8 cellular contexts compared by ENCODE assay signal in genomic region chr9:112074250-112075008, GRCh38.
DNase-seq lines count a peak whose midpoint lies in the region; ATAC-seq and TF ChIP-seq lines count a peak whose summit lies in the region.

No MANE protein-coding gene starts in this region.

- DNase-seq in DMS79 (lab: John Stamatoyannopoulos, UW), result peak; percentile 8
- DNase-seq in NCI-H82 (lab: John Stamatoyannopoulos, UW), result peak; percentile 73
- peak; percentile 72 for DNase-seq in activated CD8-positive, alpha-beta memory T cell treated with anti-CD3 and anti-CD28 coated beads, Interleukin-2, amount 50 U/mL, for 4 hours
- peak; percentile 75 for DNase-seq in epithelial cell of esophagus (ENCODE audit: low read depth)
- DNase-seq in naive thymus-derived CD4-positive, alpha-beta T cell, result peak in 8 of 9 donors; percentile 53 to 81 (median 74)
- peak; percentile 70 for DNase-seq in stimulated activated naive B cell treated with anti-CD40 and anti-IgM and Interleukin-4, amounts not matched to agents 10 μg/mL and 1 μg/mL and 100 μg/mL, for 72 hours
- DNase-seq in OCI-M2 (lab: John Stamatoyannopoulos, UW; ENCODE audit: unreplicated experiment), result no peak

- H3K36me3 Mint-ChIP-seq in naive thymus-derived CD4-positive, alpha-beta T cell, result peaks cover 0 to 15% (median 5%) of the 10 kb centered on the region in 5 donors
- H3K36me3 Mint-ChIP-seq in stimulated activated naive B cell treated with anti-CD40 and anti-IgM and Interleukin-4, amounts not matched to agents 10 μg/mL and 1 μg/mL and 100 μg/mL, for 72 hours, result peaks cover 23 to 35% of the 10 kb centered on the region in 2 donors

- H3K4me3 ChIP-seq in epithelial cell of esophagus (ENCODE audit: low read length), result no peak overlapping the region
- no peak overlapping the region for H3K4me3 ChIP-seq in naive thymus-derived CD4-positive, alpha-beta T cell (ENCODE audit: low read length)

- no peaks in the 10 kb centered on the region for H3K27me3 Mint-ChIP-seq in naive thymus-derived CD4-positive, alpha-beta T cell
- H3K27me3 Mint-ChIP-seq in stimulated activated naive B cell treated with anti-CD40 and anti-IgM and Interleukin-4, amounts not matched to agents 10 μg/mL and 1 μg/mL and 100 μg/mL, for 72 hours, result no peaks in the 10 kb centered on the region

- H3K27me3 ChIP-seq in naive thymus-derived CD4-positive, alpha-beta T cell (ENCODE audit: control insufficient read depth in 2 of 2, insufficient read depth in 2 of 2, low read length in 2 of 2), result no peaks in the 10 kb centered on the region

- no peaks in the 10 kb centered on the region for H3K36me3 ChIP-seq in naive thymus-derived CD4-positive, alpha-beta T cell (ENCODE audit: control insufficient read depth in 2 of 3, insufficient read depth in 3 of 3, low read length in 3 of 3)

- POLR2A ChIA-PET in naive thymus-derived CD4-positive, alpha-beta T cell (lab: Charles Lee), result interaction anchor here (0.6 to 2.9 kb wide), 12 partner anchors 19 to 412 kb away, joined by 3 to 9 read pairs (median 3); partner anchors contain the start of genes KIAA1958 and UGCG

- H3K27ac ChIP-seq in naive thymus-derived CD4-positive, alpha-beta T cell (ENCODE audit: low read depth, low read length), result no peak overlapping the region

- peak; percentile 50 for ATAC-seq in HG02759 (IDR thresholded peaks at IDR 0.05; ENCODE audit: unreplicated experiment)
- peak; percentile 90 for ATAC-seq in naive thymus-derived CD4-positive, alpha-beta T cell
- ATAC-seq in stimulated activated naive B cell treated with anti-CD40 and anti-IgM and Interleukin-4, amounts not matched to agents 10 μg/mL and 1 μg/mL and 100 μg/mL, for 72 hours (replicated peaks), result peak; percentile 76 to 80

- peaks cover 3 to 16% of the 10 kb centered on the region in 2 donors for H3K4me1 ChIP-seq in naive thymus-derived CD4-positive, alpha-beta T cell (ENCODE audit: control insufficient read depth in 2 of 2, insufficient read depth in 2 of 2, low read length in 2 of 2)

- CTCF ChIA-PET in naive thymus-derived CD4-positive, alpha-beta T cell (lab: Charles Lee), result interaction anchor here (0.6 to 4.9 kb wide), 32 partner anchors 10 to 560 kb away, joined by 3 to 96 read pairs (median 4); partner anchors contain the start of gene SHOC1

- peak overlapping the region in 9 of 10 donors; percentile 64 to 79 (median 72) for H3K4me3 Mint-ChIP-seq in naive thymus-derived CD4-positive, alpha-beta T cell
- H3K4me3 Mint-ChIP-seq in stimulated activated naive B cell treated with anti-CD40 and anti-IgM and Interleukin-4, amounts not matched to agents 10 μg/mL and 1 μg/mL and 100 μg/mL, for 72 hours, result peak overlapping the region; percentile 74 to 76

- H3K4me1 Mint-ChIP-seq in naive thymus-derived CD4-positive, alpha-beta T cell, result peaks cover 14 to 38% (median 28%) of the 10 kb centered on the region in 7 donors
- peaks cover 48 to 89% of the 10 kb centered on the region in 2 donors for H3K4me1 Mint-ChIP-seq in stimulated activated naive B cell treated with anti-CD40 and anti-IgM and Interleukin-4, amounts not matched to agents 10 μg/mL and 1 μg/mL and 100 μg/mL, for 72 hours

- H3K9me3 Mint-ChIP-seq in naive thymus-derived CD4-positive, alpha-beta T cell, result no peaks in the 10 kb centered on the region
- peaks cover 3% of the 10 kb centered on the region in 2 donors for H3K9me3 Mint-ChIP-seq in stimulated activated naive B cell treated with anti-CD40 and anti-IgM and Interleukin-4, amounts not matched to agents 10 μg/mL and 1 μg/mL and 100 μg/mL, for 72 hours

- no peaks in the 10 kb centered on the region for H3K9me3 ChIP-seq in naive thymus-derived CD4-positive, alpha-beta T cell (ENCODE audit: control insufficient read depth in 2 of 3, low read length in 3 of 3)

- peak; percentile 98 for TF ChIP-seq CTCF in epithelial cell of esophagus (IDR thresholded peaks at IDR 0.05; ENCODE audit: insufficient read depth, low read depth, low read length, missing control alignments)

- H3K27ac Mint-ChIP-seq in naive thymus-derived CD4-positive, alpha-beta T cell, result peak overlapping the region in 8 of 9 donors; percentile 6 to 85 (median 47)
- H3K27ac Mint-ChIP-seq in stimulated activated naive B cell treated with anti-CD40 and anti-IgM and Interleukin-4, amounts not matched to agents 10 μg/mL and 1 μg/mL and 100 μg/mL, for 72 hours, result peak overlapping the region; percentile 98

- intact Hi-C loops in naive thymus-derived CD4-positive, alpha-beta T cell (cut with micrococcal nuclease), result loop anchor here (1.0 to 2.0 kb wide), 8 partner anchors 37 to 476 kb away; partner anchors contain the start of gene UGCG (in 2 of the 2)
